In the genomic region with DNA sequence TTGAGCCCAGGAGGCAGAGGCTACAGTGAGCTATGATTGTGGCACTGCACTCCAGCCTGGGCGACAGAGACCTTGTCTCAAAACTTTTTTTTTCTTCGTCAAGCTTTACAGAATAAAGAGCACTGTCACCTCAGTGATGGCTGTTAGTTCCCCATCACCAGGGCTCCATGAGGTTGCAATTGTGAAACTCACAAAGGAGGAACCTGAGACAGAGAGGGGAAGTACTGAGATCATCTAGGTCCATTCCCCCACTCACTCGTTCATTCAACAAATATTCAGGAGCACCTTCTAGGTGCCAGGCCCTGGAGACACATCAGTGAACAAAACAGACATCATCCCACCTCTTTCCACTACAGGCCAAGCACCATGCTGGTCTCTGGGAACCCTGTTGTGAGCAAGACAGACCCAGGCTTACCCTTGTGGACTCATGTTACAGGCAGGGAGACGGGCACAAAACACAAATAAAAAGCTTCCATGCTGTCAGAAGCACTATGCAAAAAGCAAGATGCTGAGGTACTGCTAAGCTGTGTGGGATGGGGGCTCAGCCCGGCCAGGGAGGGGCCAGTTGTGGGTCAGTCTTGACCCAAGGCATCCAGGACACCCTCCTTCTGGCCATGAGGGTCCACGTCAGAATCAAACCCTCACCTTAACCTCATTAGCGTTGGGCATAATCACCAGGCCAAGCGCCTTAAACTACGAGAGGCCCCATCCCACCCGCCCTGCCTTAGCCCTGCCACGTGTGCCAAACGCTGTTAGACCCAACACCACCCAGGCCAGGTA, we compare ENCODE assay signal across 10 cellular contexts. TPM values are rescaled to one million over a fixed set of nuclear protein-coding genes. Genes with fewer than 3 reads are reported as not detected.
A peak's percentile ranks its signal among the peaks of the same experiment; 100 is the strongest.
DNase-seq lines count a peak whose midpoint lies in the region; ATAC-seq, FAIRE-seq and TF ChIP-seq lines count a peak whose summit lies in the region.
"Had no signal": no experiment of that assay in that cellular context is flagged by ENCODE, and none has a peak within 500 bp of the region (broad histone marks: within the 10 kb centered on the region; RNA-seq: fewer than 3 reads in every experiment).

No MANE protein-coding gene starts in this region.

- no peaks in the 10 kb centered on the region for H3K9me3 Mint-ChIP-seq in Calu3 (ENCODE audit: low read depth, unreplicated experiment)
- H3K9me3 Mint-ChIP-seq in CD8-positive, alpha-beta T cell, result no peaks in the 10 kb centered on the region

- H3K36me3 Mint-ChIP-seq in Calu3 (ENCODE audit: insufficient read depth, unreplicated experiment), result no peaks in the 10 kb centered on the region
- no peaks in the 10 kb centered on the region for H3K36me3 Mint-ChIP-seq in CD8-positive, alpha-beta T cell

- no peaks in the 10 kb centered on the region for H3K27me3 ChIP-seq in CD8-positive, alpha-beta T cell (ENCODE audit: insufficient read depth, low read length)

- H3K36me3 ChIP-seq in CD8-positive, alpha-beta T cell (ENCODE audit: insufficient read depth, low read length), result no peaks in the 10 kb centered on the region

- POLR2A ChIA-PET in CD8-positive, alpha-beta T cell (lab: Charles Lee), result interaction anchor here (1.4 kb wide), 1 partner anchor 9 kb away, joined by 3 read pairs; no protein-coding TSS in a partner anchor

- H3K4me3 ChIP-seq in CD8-positive, alpha-beta T cell (ENCODE audit: low read depth, low read length), result no peak overlapping the region

- no peaks in the 10 kb centered on the region for H3K9me3 ChIP-seq in CD8-positive, alpha-beta T cell (ENCODE audit: low read length)

- ATAC-seq in GM21390 (IDR thresholded peaks at IDR 0.05; ENCODE audit: unreplicated experiment), result peak; percentile 93
- ATAC-seq in HG03439 (IDR thresholded peaks at IDR 0.05; ENCODE audit: unreplicated experiment), result peak; percentile 77
- no peak for ATAC-seq in CD8-positive, alpha-beta T cell

- H3K27ac ChIP-seq in CD8-positive, alpha-beta T cell (ENCODE audit: low read depth, low read length), result no peak overlapping the region

- H3K27ac Mint-ChIP-seq in Calu3 (ENCODE audit: unreplicated experiment), result no peak overlapping the region
- no peak overlapping the region for H3K27ac Mint-ChIP-seq in CD8-positive, alpha-beta T cell

- FAIRE-seq in GM12891 (lab: Jason Lieb, UNC) (peak; percentile 82), D721Med (lab: Jason Lieb, UNC) (no peak)

- no peaks in the 10 kb centered on the region for H3K4me1 ChIP-seq in CD8-positive, alpha-beta T cell (ENCODE audit: insufficient read depth, low read length)

- CTCF ChIA-PET in Calu3 (lab: Charles Lee), result no interaction called here
- CTCF ChIA-PET in CD8-positive, alpha-beta T cell (lab: Charles Lee), result no interaction called here

- no peak overlapping the region for H3K4me3 Mint-ChIP-seq in Calu3 (ENCODE audit: low read depth, unreplicated experiment)
- H3K4me3 Mint-ChIP-seq in CD8-positive, alpha-beta T cell, result no peak overlapping the region

- intact Hi-C loops in Calu3 (cut with micrococcal nuclease; ENCODE audit: unreplicated experiment), result no loop called here
- intact Hi-C loops in CD8-positive, alpha-beta T cell (cut with DNase I, micrococcal nuclease), result no loop called here

- H3K27me3 Mint-ChIP-seq in Calu3 (ENCODE audit: unreplicated experiment), result peaks cover 63% of the 10 kb centered on the region
- H3K27me3 Mint-ChIP-seq in CD8-positive, alpha-beta T cell (ENCODE audit: low read depth), result no peaks in the 10 kb centered on the region

- no TSS peak for BruUV-seq in Calu3 (replicated peaks; lab: Mats Ljungman, UMichigan)

- no peak for TF ChIP-seq CTCF in Calu3 (IDR thresholded peaks at IDR 0.05; ENCODE audit: unreplicated experiment)
- TF ChIP-seq CTCF in CD8-positive, alpha-beta T cell (IDR thresholded peaks at IDR 0.05), result no peak
- no peak for TF ChIP-seq CTCF in D721Med (IDR thresholded peaks at IDR 0.05; ENCODE audit: insufficient read depth, missing control alignments)

- DNase-seq in GM12891 (ENCODE audit: insufficient read length, low spot score) (peak; percentile 67), brain pericyte (ENCODE audit: low read depth, low spot score) (peak; percentile 66), Calu3 (no peak), NCI-H2227 (lab: John Stamatoyannopoulos, UW; ENCODE audit: unreplicated experiment) (no peak), D721Med (ENCODE audit: insufficient read length, low spot score) (no peak)
- DNase-seq in CD8-positive, alpha-beta T cell, result no peak
- DNase-seq: NCI-H526 had no signal

- TF ChIP-seq POLR2A in GM12891 (IDR thresholded peaks at IDR 0.05; ENCODE audit: low read depth, low read length), result no peak

- peaks cover 8% of the 10 kb centered on the region for H3K4me1 Mint-ChIP-seq in Calu3 (ENCODE audit: low read depth, unreplicated experiment)
- H3K4me1 Mint-ChIP-seq in CD8-positive, alpha-beta T cell (ENCODE audit: low read depth), result no peaks in the 10 kb centered on the region

TF ChIP-seq in GM12891, 5 proteins besides CTCF, POLR2A, EP300 and RAD21:
- no peak for TF ChIP-seq POU2F2 (IDR thresholded peaks at IDR 0.05; ENCODE audit: low read depth, low read length)
- TF ChIP-seq SPI1 (IDR thresholded peaks at IDR 0.05; ENCODE audit: low read depth, low read length), result peak; percentile 91

RNA-seq across cellular contexts. Expression of a gene that starts 2.1 kb away (rescaled TPM):
- not detected for polyA plus RNA-seq in GM12891 (2012; ENCODE audit: low read depth, missing spikeins)
- not detected in 2 replicates for total RNA-seq in Calu3 (2022)
- not detected for total RNA-seq in CD8-positive, alpha-beta T cell
- total RNA-seq: G401 had no signal

RNA-seq across cellular contexts. Expression of a gene that starts 16.7 kb away (rescaled TPM):
- not detected for polyA plus RNA-seq in GM12891 (2012; ENCODE audit: low read depth, missing spikeins)
- total RNA-seq in Calu3 (2022), result not detected in 2 replicates
- total RNA-seq in CD8-positive, alpha-beta T cell, result not detected
- total RNA-seq: G401 had no signal

Comparison
In these comparisons a context has a peak if more than half of its experiments do, and no peak if none do; other contexts are left out.
1. DNase-seq: peak in GM12891 (single experiment) and brain pericyte (single experiment); none in Calu3 (single experiment), NCI-H2227 (single experiment), CD8-positive, alpha-beta T cell (0 of 7) and D721Med (single experiment).